In genomic region chr2:237594514-237594871, GRCh38 we compare ENCODE assay signal across 1 cellular context.
TF ChIP-seq lines count a peak whose summit lies in the region.

No MANE protein-coding gene starts in this region.

TF ChIP-seq in GM12891, 5 proteins besides CTCF, POLR2A, EP300 and RAD21 (continued from another document):
- TF ChIP-seq PAX5 (IDR thresholded peaks at IDR 0.05; ENCODE audit: insufficient read depth, low read length, severe bottlenecking) (no peak), POU2F2 (IDR thresholded peaks at IDR 0.05; ENCODE audit: low read depth, low read length) (no peak), TAF1 (IDR thresholded peaks at IDR 0.05; ENCODE audit: low read depth, low read length) (no peak)
